1 cellular context compared by ENCODE assay signal in the genomic region with DNA sequence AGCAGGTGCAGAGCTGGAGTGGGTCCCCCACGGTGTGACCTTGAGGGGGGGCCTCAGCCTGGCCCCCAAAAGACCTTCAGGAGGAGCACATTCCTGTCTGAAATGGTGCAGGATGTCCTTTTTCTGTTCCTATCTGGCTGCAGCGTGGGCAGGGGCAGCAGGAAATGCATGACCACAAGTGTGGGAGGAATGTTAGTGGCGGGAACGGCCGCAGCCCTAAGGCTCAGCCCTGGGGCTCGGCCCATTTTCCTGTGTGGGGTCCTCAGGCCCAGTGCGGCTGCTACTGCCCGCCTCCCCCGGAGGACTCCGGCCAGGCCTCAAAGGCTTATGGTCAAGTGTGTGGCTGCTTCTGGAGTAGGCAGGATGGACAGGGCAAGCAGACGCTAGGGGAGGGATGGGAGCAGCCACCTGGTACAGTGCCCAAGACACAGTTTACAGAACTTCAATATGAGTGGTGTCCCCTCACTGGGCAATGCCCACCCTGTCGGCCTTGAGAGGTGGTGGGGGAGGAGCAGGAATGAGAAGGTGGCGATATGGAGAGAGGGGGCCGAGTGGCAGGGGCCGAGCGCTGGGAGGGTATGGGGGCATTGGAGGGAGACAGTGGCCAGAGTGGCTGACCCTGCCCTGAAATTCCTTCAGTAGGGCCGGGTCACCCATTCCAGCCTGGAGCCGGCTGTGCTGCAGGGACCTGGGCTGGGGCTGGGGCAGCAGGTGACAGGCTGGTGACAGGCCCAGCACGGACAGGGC.
TF ChIP-seq lines count a peak whose summit lies in the region.

No MANE protein-coding gene starts in this region.

TF ChIP-seq in HEK293, 187 proteins besides CTCF, POLR2A, EP300 and RAD21 (continued from another document):
- no peak for TF ChIP-seq ZNF600 (tag by site-specific recombination; IDR thresholded peaks at IDR 0.05)
